In genomic region chr7:100891555-100891954, GRCh38 we compare ENCODE assay signal across 1 cellular context.
TF ChIP-seq lines count a peak whose summit lies in the region.

No MANE protein-coding gene starts in this region.

TF ChIP-seq in HepG2, 621 proteins besides CTCF, POLR2A, EP300 and RAD21:
- TF ChIP-seq ATRX (CRISPR knock-in tag; IDR thresholded peaks at IDR 0.05; ENCODE audit: borderline replicate concordance) = no peak
